22 cellular contexts compared by ENCODE assay signal in genomic region chr4:25449270-25449669, GRCh38.
A peak's percentile ranks its signal among the peaks of the same experiment; 100 is the strongest.
DNase-seq lines count a peak whose midpoint lies in the region; ATAC-seq and TF ChIP-seq lines count a peak whose summit lies in the region.
"Had no signal": no experiment of that assay in that cellular context is flagged by ENCODE, and none has a peak within 500 bp of the region (broad histone marks: within the 10 kb centered on the region; RNA-seq: fewer than 3 reads in every experiment).

No MANE protein-coding gene starts in this region.

- TF ChIP-seq EP300 in ovary (IDR thresholded peaks at IDR 0.05) = no peak

- H3K27ac Mint-ChIP-seq in chondrocyte (ENCODE audit: unreplicated experiment) = peak overlapping the region; percentile 73
- H3K27ac Mint-ChIP-seq in mesothelial cell of epicardium = peak overlapping the region; percentile 36
- H3K27ac Mint-ChIP-seq in activated T-cell treated with anti-CD3 and anti-CD28 coated beads, Interleukin-2, amount 50 U/mL, for 72 hours = no peak overlapping the region
- H3K27ac Mint-ChIP-seq: activated CD4-positive, alpha-beta T cell treated with anti-CD3 and anti-CD28 coated beads for 36 hours; activated naive CD8-positive, alpha-beta T cell had no signal

- H3K4me3 ChIP-seq in ovary = no peak overlapping the region
- H3K4me3 ChIP-seq: left ventricle myocardium inferior, mucosa of descending colon had no signal

- H3K9me3 Mint-ChIP-seq in chondrocyte (ENCODE audit: low read depth) = no peaks in the 10 kb centered on the region
- H3K9me3 Mint-ChIP-seq in mesothelial cell of epicardium = no peaks in the 10 kb centered on the region
- H3K9me3 Mint-ChIP-seq in activated T-cell treated with anti-CD3 and anti-CD28 coated beads, Interleukin-2, amount 50 U/mL, for 72 hours = no peaks in the 10 kb centered on the region
- H3K9me3 Mint-ChIP-seq: neural crest cell had no signal

- TF ChIP-seq POLR2A in erythroblast (IDR thresholded peaks at IDR 0.05; ENCODE audit: low read length) = no peak
- no peak for TF ChIP-seq POLR2A in ovary (IDR thresholded peaks at IDR 0.05)

- DNase-seq in EL (peak; percentile 69), M059J (ENCODE audit: low read depth) (peak; percentile 23), chondrocyte (ENCODE audit: low spot score) (no peak), mesothelial cell of epicardium (ENCODE audit: low spot score in 2 of 2, unreplicated experiment in 2 of 2) (no peak), erythroblast (lab: John Stamatoyannopoulos, UW) (no peak), ovary (no peak), Right ventricle myocardium superior (no peak)
- no peak for DNase-seq in activated T-cell treated with anti-CD3 and anti-CD28 coated beads, Interleukin-2, amount 50 U/mL, for 72 hours
- DNase-seq: cortex of kidney, HCEC 1CT, left ventricle myocardium inferior, mucosa of descending colon, NCI-H1048, NCI-H2081, NCI-H345, NCI-H82, PC-3, SHP77 treated with DMSO at 0.1 percent for 48 hours had no signal

- H3K4me3 Mint-ChIP-seq in chondrocyte (ENCODE audit: unreplicated experiment) = no peak overlapping the region
- no peak overlapping the region for H3K4me3 Mint-ChIP-seq in mesothelial cell of epicardium
- no peak overlapping the region for H3K4me3 Mint-ChIP-seq in activated T-cell treated with anti-CD3 and anti-CD28 coated beads, Interleukin-2, amount 50 U/mL, for 72 hours
- H3K4me3 Mint-ChIP-seq: activated CD4-positive, alpha-beta T cell treated with anti-CD3 and anti-CD28 coated beads for 36 hours; activated naive CD8-positive, alpha-beta T cell; neural crest cell had no signal

- intact Hi-C loops in ovary (cut with DNase I) = loop anchor here in 1 of 4 donors (10.0 kb wide), 1 partner anchor 316 kb away; no protein-coding TSS in a partner anchor
- intact Hi-C loops in Right ventricle myocardium superior (cut with DNase I) = no loop called here

- no peak for ATAC-seq in activated T-cell treated with anti-CD3 and anti-CD28 coated beads, Interleukin-2, amount 50 U/mL, for 72 hours (replicated peaks in 1 of 2)
- no peak for ATAC-seq in Right ventricle myocardium superior (ENCODE audit: poor library complexity)
- ATAC-seq: mucosa of descending colon, PC-3 had no signal

- no peaks in the 10 kb centered on the region for H3K9me3 ChIP-seq in ovary
- H3K9me3 ChIP-seq: left ventricle myocardium inferior, mucosa of descending colon had no signal

- H3K4me1 ChIP-seq in ovary (ENCODE audit: insufficient read depth) = no peaks in the 10 kb centered on the region
- H3K4me1 ChIP-seq: left ventricle myocardium inferior had no signal

- no peak overlapping the region for H3K27ac ChIP-seq in ovary
- H3K27ac ChIP-seq: C4-2B, left ventricle myocardium inferior had no signal

- H3K36me3 ChIP-seq in ovary = no peaks in the 10 kb centered on the region
- H3K36me3 ChIP-seq: left ventricle myocardium inferior had no signal

- 71 to 80% (median 77%) methylated on average over 5 of the region's 5 CpGs for WGBS in ovary, 3 donors

- TF ChIP-seq CTCF in chondrocyte (IDR thresholded peaks at IDR 0.05) (no peak), mesothelial cell of epicardium (IDR thresholded peaks at IDR 0.05; ENCODE audit: unreplicated experiment) (no peak), ovary (IDR thresholded peaks at IDR 0.05) (no peak)

- H3K27me3 ChIP-seq in ovary = no peaks in the 10 kb centered on the region

- no peaks in the 10 kb centered on the region for H3K27me3 Mint-ChIP-seq in chondrocyte (ENCODE audit: low read depth)
- no peaks in the 10 kb centered on the region for H3K27me3 Mint-ChIP-seq in mesothelial cell of epicardium (ENCODE audit: low read depth)
- no peaks in the 10 kb centered on the region for H3K27me3 Mint-ChIP-seq in activated T-cell treated with anti-CD3 and anti-CD28 coated beads, Interleukin-2, amount 50 U/mL, for 72 hours (ENCODE audit: low read depth)
- H3K27me3 Mint-ChIP-seq: activated CD4-positive, alpha-beta T cell treated with anti-CD3 and anti-CD28 coated beads for 36 hours; activated naive CD8-positive, alpha-beta T cell had no signal

- H3K36me3 Mint-ChIP-seq in chondrocyte (ENCODE audit: low read depth) (no peaks in the 10 kb centered on the region), mesothelial cell of epicardium (no peaks in the 10 kb centered on the region)
- H3K36me3 Mint-ChIP-seq in activated T-cell treated with anti-CD3 and anti-CD28 coated beads, Interleukin-2, amount 50 U/mL, for 72 hours (ENCODE audit: insufficient read depth in 2 of 2) = no peaks in the 10 kb centered on the region

- H3K4me1 Mint-ChIP-seq in chondrocyte (ENCODE audit: low read depth) (peaks cover 33% of the 10 kb centered on the region), mesothelial cell of epicardium (peaks cover 5% of the 10 kb centered on the region)
- peaks cover 11% of the 10 kb centered on the region for H3K4me1 Mint-ChIP-seq in activated T-cell treated with anti-CD3 and anti-CD28 coated beads, Interleukin-2, amount 50 U/mL, for 72 hours (ENCODE audit: low read depth)
- H3K4me1 Mint-ChIP-seq: neural crest cell had no signal

Comparison
In these comparisons a context has a peak if more than half of its experiments do, and no peak if none do; other contexts are left out.
1. DNase-seq: peak in EL (single experiment) and M059J (single experiment); none in chondrocyte (single experiment), mesothelial cell of epicardium (0 of 2), erythroblast (0 of 2), ovary (0 of 5), activated T-cell treated with anti-CD3 and anti-CD28 coated beads, Interleukin-2, amount 50 U/mL, for 72 hours (0 of 2) and Right ventricle myocardium superior (single experiment).